ENCODE assay signal across 8 cellular contexts in genomic region chr14:94028450-94028826, GRCh38. TPM values are rescaled to one million over a fixed set of nuclear protein-coding genes. Genes with fewer than 3 reads are reported as not detected.
A peak's percentile ranks its signal among the peaks of the same experiment; 100 is the strongest.
DNase-seq lines count a peak whose midpoint lies in the region; ATAC-seq and TF ChIP-seq lines count a peak whose summit lies in the region.
"Had no signal": no experiment of that assay in that cellular context is flagged by ENCODE, and none has a peak within 500 bp of the region (broad histone marks: within the 10 kb centered on the region; RNA-seq: fewer than 3 reads in every experiment).

No MANE protein-coding gene starts in this region.

- peak overlapping the region; percentile 68 for H3K27ac Mint-ChIP-seq in activated CD8-positive, alpha-beta memory T cell treated with anti-CD3 and anti-CD28 coated beads, Interleukin-2, amount 10 ng/mL, durations not matched to agents 7 days and 5 days
- H3K27ac Mint-ChIP-seq in naive B cell: peak overlapping the region in 1 of 6 donors; percentile 48

- in situ Hi-C loops in KBM-7 (cut with MboI; ENCODE audit: low pct_unique_long_range_greater_than_20kb, low sequenced_read_pairs): no loop called here

- no peaks in the 10 kb centered on the region for H3K4me1 ChIP-seq in uterus

- no peaks in the 10 kb centered on the region for H3K9me3 ChIP-seq in uterus

- no peaks in the 10 kb centered on the region for H3K27me3 Mint-ChIP-seq in activated CD8-positive, alpha-beta memory T cell treated with anti-CD3 and anti-CD28 coated beads, Interleukin-2, amount 10 ng/mL, durations not matched to agents 7 days and 5 days
- peaks cover 18 to 43% (median 25%) of the 10 kb centered on the region in 3 donors for H3K27me3 Mint-ChIP-seq in naive B cell

- no peak for TF ChIP-seq POLR2A in uterus (IDR thresholded peaks at IDR 0.05)

- H3K27ac ChIP-seq in uterus: no peak overlapping the region

- no peaks in the 10 kb centered on the region for H3K9me3 Mint-ChIP-seq in activated CD8-positive, alpha-beta memory T cell treated with anti-CD3 and anti-CD28 coated beads, Interleukin-2, amount 10 ng/mL, durations not matched to agents 7 days and 5 days (ENCODE audit: low read depth)
- no peaks in the 10 kb centered on the region for H3K9me3 Mint-ChIP-seq in naive B cell

- TF ChIP-seq CTCF in uterus (IDR thresholded peaks at IDR 0.05): no peak

- CTCF ChIA-PET in activated CD8-positive, alpha-beta memory T cell treated with anti-CD3 and anti-CD28 coated beads, Interleukin-2, amount 10 ng/mL, durations not matched to agents 7 days and 5 days (lab: Charles Lee): interaction anchor here (0.7 to 9.8 kb wide), 10 partner anchors 8 to 108 kb away, joined by 3 to 87 read pairs (median 4); partner anchors contain the start of gene IFI27L1

- intact Hi-C loops in uterus (cut with DNase I; ENCODE audit: low total_unique reads): no loop called here

- no peaks in the 10 kb centered on the region for H3K36me3 Mint-ChIP-seq in activated CD8-positive, alpha-beta memory T cell treated with anti-CD3 and anti-CD28 coated beads, Interleukin-2, amount 10 ng/mL, durations not matched to agents 7 days and 5 days
- no peaks in the 10 kb centered on the region for H3K36me3 Mint-ChIP-seq in naive B cell

- DNase-seq in GDM1 (lab: John Stamatoyannopoulos, UW) (peak; percentile 50), KBM-7 (peak; percentile 72), naive B cell (no peak), uterus (no peak)
- DNase-seq in activated CD8-positive, alpha-beta memory T cell treated with anti-CD3 and anti-CD28 coated beads, Interleukin-2, amount 10 ng/mL, durations not matched to agents 7 days and 5 days: peak; percentile 68
- DNase-seq: NCI-H446 treated with DMSO at 0.1 percent for 48 hours had no signal

- H3K27me3 ChIP-seq in uterus: no peaks in the 10 kb centered on the region

- no peak overlapping the region for H3K4me3 ChIP-seq in uterus

- peak; percentile 12 for ATAC-seq in activated CD8-positive, alpha-beta memory T cell treated with anti-CD3 and anti-CD28 coated beads, Interleukin-2, amount 10 ng/mL, durations not matched to agents 7 days and 5 days
- ATAC-seq in naive B cell (ENCODE audit: low read depth in 2 of 2) (no peak), HG02571 (IDR thresholded peaks at IDR 0.05; ENCODE audit: unreplicated experiment) (no peak), HG03457 (IDR thresholded peaks at IDR 0.05; ENCODE audit: unreplicated experiment) (no peak)

- no peaks in the 10 kb centered on the region for H3K36me3 ChIP-seq in uterus

- peaks cover 35% of the 10 kb centered on the region for H3K4me1 Mint-ChIP-seq in activated CD8-positive, alpha-beta memory T cell treated with anti-CD3 and anti-CD28 coated beads, Interleukin-2, amount 10 ng/mL, durations not matched to agents 7 days and 5 days
- H3K4me1 Mint-ChIP-seq in naive B cell: peaks cover 5 to 11% (median 9%) of the 10 kb centered on the region in 3 donors

- H3K4me3 Mint-ChIP-seq in activated CD8-positive, alpha-beta memory T cell treated with anti-CD3 and anti-CD28 coated beads, Interleukin-2, amount 10 ng/mL, durations not matched to agents 7 days and 5 days: peak overlapping the region; percentile 36
- peak overlapping the region in 5 of 8 donors; percentile 21 to 73 (median 47) for H3K4me3 Mint-ChIP-seq in naive B cell

RNA-seq across cellular contexts. Expression of gene OTUB2, which starts 2.3 kb away (rescaled TPM):
- 1 to 10 TPM; 3.4 to 4.2 TPM for total RNA-seq in activated CD8-positive, alpha-beta memory T cell treated with anti-CD3 and anti-CD28 coated beads, Interleukin-2, amount 10 ng/mL, durations not matched to agents 7 days and 5 days
- under 1 TPM in 5 of 6 donors, not detected in 1; 0.08 to 0.23 (median 0.20) TPM for polyA plus RNA-seq in naive B cell (ENCODE audit: low read depth in 6 of 6)
- 1 to 10 TPM in 1 of 4 donors, under 1 TPM in 1, not detected in 2; 0.37 to 3.8 TPM for total RNA-seq in uterus

RNA-seq across cellular contexts. Expression of gene CCDC197, which starts 31.3 kb away (rescaled TPM):
- total RNA-seq in activated CD8-positive, alpha-beta memory T cell treated with anti-CD3 and anti-CD28 coated beads, Interleukin-2, amount 10 ng/mL, durations not matched to agents 7 days and 5 days: under 1 TPM in 1 of 2 experiments, not detected in 1; 0.14 TPM
- polyA plus RNA-seq in naive B cell (ENCODE audit: low read depth in 6 of 6): not detected
- not detected for total RNA-seq in uterus

RNA-seq across cellular contexts. Expression of gene ASB2, which starts 52.1 kb away (rescaled TPM):
- total RNA-seq in activated CD8-positive, alpha-beta memory T cell treated with anti-CD3 and anti-CD28 coated beads, Interleukin-2, amount 10 ng/mL, durations not matched to agents 7 days and 5 days: 100 to 1,000 TPM; 116 to 177 TPM
- polyA plus RNA-seq in naive B cell (ENCODE audit: low read depth in 6 of 6): under 1 TPM in 3 of 6 donors, not detected in 3; 0.18 to 0.62 (median 0.29) TPM
- 10 to 100 TPM; 11.8 to 84.1 (median 21.0) TPM for total RNA-seq in uterus

RNA-seq across cellular contexts. Expression of gene DDX24, which starts 52.6 kb away (rescaled TPM):
- total RNA-seq in activated CD8-positive, alpha-beta memory T cell treated with anti-CD3 and anti-CD28 coated beads, Interleukin-2, amount 10 ng/mL, durations not matched to agents 7 days and 5 days: 100 to 1,000 TPM; 211 to 244 TPM
- polyA plus RNA-seq in naive B cell (ENCODE audit: low read depth in 6 of 6): 100 to 1,000 TPM in 5 of 6 donors, 10 to 100 TPM in 1; 90.3 to 213 (median 177) TPM
- total RNA-seq in uterus: 100 to 1,000 TPM in 3 of 4 donors, 10 to 100 TPM in 1; 55.6 to 223 (median 116) TPM

RNA-seq across cellular contexts. Expression of gene IFI27L1, which starts 52.7 kb away (rescaled TPM):
- 10 to 100 TPM; 42.8 to 55.4 TPM for total RNA-seq in activated CD8-positive, alpha-beta memory T cell treated with anti-CD3 and anti-CD28 coated beads, Interleukin-2, amount 10 ng/mL, durations not matched to agents 7 days and 5 days
- 10 to 100 TPM in 1 of 6 donors, 1 to 10 TPM in 5; 5.0 to 11.1 (median 5.8) TPM for polyA plus RNA-seq in naive B cell (ENCODE audit: low read depth in 6 of 6)
- 10 to 100 TPM in 2 of 4 donors, 1 to 10 TPM in 2; 7.1 to 32.8 (median 14.3) TPM for total RNA-seq in uterus

Comparison
In these comparisons a context has a peak if more than half of its experiments do, and no peak if none do; other contexts are left out.
1. DNase-seq: peak in GDM1 (single experiment), KBM-7 (single experiment) and activated CD8-positive, alpha-beta memory T cell treated with anti-CD3 and anti-CD28 coated beads, Interleukin-2, amount 10 ng/mL, durations not matched to agents 7 days and 5 days (single experiment); none in naive B cell (single experiment) and uterus (0 of 2).